In the genomic region with DNA sequence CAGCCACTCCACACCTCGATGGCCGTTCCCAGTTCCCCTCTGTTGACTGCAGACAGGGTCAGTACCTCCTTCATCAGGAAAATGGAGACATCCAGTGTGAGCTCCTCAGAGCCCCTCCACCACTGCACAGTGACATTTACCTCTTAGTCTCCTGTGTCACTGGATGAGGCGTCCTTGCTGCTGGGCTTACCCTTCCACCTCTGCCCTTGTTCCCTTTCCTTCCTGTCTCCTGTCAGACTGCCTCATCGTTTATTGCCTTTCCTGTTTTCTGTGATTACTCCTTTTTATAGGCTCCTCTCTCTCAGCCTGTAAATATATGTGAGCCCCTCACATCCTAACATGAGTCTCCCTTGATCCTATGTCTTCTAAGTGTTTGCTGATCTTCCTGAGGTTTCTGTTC, we compare ENCODE assay signal across 18 cellular contexts.
"Had no signal": no experiment of that assay in that cellular context is flagged by ENCODE, and none has a peak within 500 bp of the region (broad histone marks: within the 10 kb centered on the region; RNA-seq: fewer than 3 reads in every experiment).

No MANE protein-coding gene starts in this region.

- H3K4me3 Mint-ChIP-seq: natural killer cell had no signal

- H3K27ac ChIP-seq: body of pancreas, epithelial cell of prostate, gastrocnemius medialis, heart left ventricle, SJCRH30, stomach, testis had no signal

- H3K36me3 Mint-ChIP-seq: natural killer cell had no signal

- H3K27ac Mint-ChIP-seq: natural killer cell had no signal

- H3K9me3 Mint-ChIP-seq: natural killer cell had no signal

- DNase-seq: activated CD4-positive, alpha-beta T cell treated with anti-CD3 and anti-CD28 coated beads, Interleukin-2, amount 50 U/mL, for 1 hour; activated naive CD4-positive, alpha-beta T cell treated with anti-CD3 and anti-CD28 coated beads, Interleukin-2, amount 50 U/mL, for 16 hours; activated T-cell treated with anti-CD3 and anti-CD28 coated beads for 4 hours; amniotic stem cell; body of pancreas; cortex of kidney; effector memory CD4-positive, alpha-beta T cell; gastrocnemius medialis; heart left ventricle; left ventricle myocardium superior; mesendoderm; natural killer cell; SJCRH30; small intestine; stomach; T-helper 2 cell; testis had no signal

- H3K4me1 Mint-ChIP-seq: natural killer cell had no signal

- ATAC-seq: body of pancreas, gastrocnemius medialis, heart left ventricle, left ventricle myocardium superior, natural killer cell had no signal
